8 cellular contexts compared by ENCODE assay signal in the genomic region with DNA sequence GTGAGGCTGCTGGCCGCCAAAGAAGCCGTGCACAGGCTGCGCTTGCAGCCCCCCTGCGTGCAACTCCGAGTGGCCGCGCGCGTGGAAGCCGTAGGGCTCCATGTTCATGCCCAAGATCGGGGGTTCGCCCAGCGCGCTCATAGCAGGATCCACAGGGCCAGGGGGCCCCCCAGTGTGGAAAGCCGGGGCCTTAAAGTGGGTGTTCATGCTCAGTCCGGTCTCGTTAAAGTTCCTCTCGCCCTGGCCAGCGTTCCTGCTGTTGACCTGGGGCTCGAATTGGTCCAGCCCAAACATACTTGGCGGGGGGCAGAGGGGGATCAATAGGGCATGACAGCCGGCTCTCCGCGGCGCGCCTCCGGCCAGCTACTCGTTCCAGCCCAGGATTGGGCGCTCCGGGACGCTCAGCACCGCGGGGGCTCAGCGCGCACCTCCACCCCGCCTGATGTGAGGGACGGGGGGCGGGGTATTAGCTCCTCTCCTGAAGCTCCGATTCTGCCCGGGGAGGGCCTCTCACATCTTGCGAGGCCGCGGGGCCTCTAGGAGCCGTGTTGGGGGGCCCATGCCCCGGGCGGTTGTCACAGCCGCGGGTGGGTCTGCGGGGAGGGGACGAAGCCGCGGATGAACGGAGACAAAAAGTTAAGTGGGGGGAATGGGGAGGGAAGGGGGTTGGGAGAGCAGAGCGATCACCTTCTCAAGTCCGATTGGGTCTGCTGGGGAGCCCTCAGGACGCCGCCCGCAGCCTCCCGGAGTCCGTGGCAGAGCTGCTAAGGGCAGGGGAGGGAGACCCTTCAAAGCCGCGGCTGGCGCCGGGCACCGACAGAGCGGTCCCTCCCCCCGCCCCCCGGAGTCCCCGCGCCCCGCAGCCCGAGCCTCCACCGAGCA. TPM values are rescaled to one million over a fixed set of nuclear protein-coding genes. Genes with fewer than 3 reads are reported as not detected.
DNase-seq lines count a peak whose midpoint lies in the region; ATAC-seq and TF ChIP-seq lines count a peak whose summit lies in the region.

No MANE protein-coding gene starts in this region.

- TF ChIP-seq CTCF in HFFc6 (IDR thresholded peaks at IDR 0.05) = no peak
- no peak for TF ChIP-seq CTCF in astrocyte of the cerebellum (IDR thresholded peaks at IDR 0.05; ENCODE audit: low read depth, low read length, missing control alignments)

- peaks cover 5% of the 10 kb centered on the region; the same call in 1 of the 2 replicates for H3K4me1 Mint-ChIP-seq in HFFc6 (ENCODE audit: low read depth)
- peaks cover 9 to 27% of the 10 kb centered on the region in 2 donors for H3K4me1 Mint-ChIP-seq in stimulated activated naive B cell treated with anti-CD40 and anti-IgM and Interleukin-4, amounts not matched to agents 10 μg/mL and 1 μg/mL and 100 μg/mL, for 72 hours

- no peaks in the 10 kb centered on the region for H3K36me3 Mint-ChIP-seq in HFFc6 (ENCODE audit: low read depth)
- peaks cover 0 to 3% of the 10 kb centered on the region in 2 donors for H3K36me3 Mint-ChIP-seq in stimulated activated naive B cell treated with anti-CD40 and anti-IgM and Interleukin-4, amounts not matched to agents 10 μg/mL and 1 μg/mL and 100 μg/mL, for 72 hours

- peak overlapping the region; percentile 76 for H3K4me3 ChIP-seq in astrocyte of the cerebellum (ENCODE audit: low read depth, low read length)
- H3K4me3 ChIP-seq in iPS-18c (ENCODE audit: insufficient read depth, low read depth, low read length) = peak overlapping the region; percentile 45

- H3K4me3 Mint-ChIP-seq in HFFc6 = peak overlapping the region; percentile 13; the same call in 1 of the 2 replicates
- peak overlapping the region; percentile 66 to 88 for H3K4me3 Mint-ChIP-seq in stimulated activated naive B cell treated with anti-CD40 and anti-IgM and Interleukin-4, amounts not matched to agents 10 μg/mL and 1 μg/mL and 100 μg/mL, for 72 hours

- no peaks in the 10 kb centered on the region for H3K9me3 ChIP-seq in iPS-18c (ENCODE audit: control insufficient read depth, insufficient read depth, low read length)

- DNase-seq in HFFc6 = no peak
- DNase-seq in astrocyte of the cerebellum (ENCODE audit: low read depth) = no peak
- no peak for DNase-seq in stimulated activated naive B cell treated with anti-CD40 and anti-IgM and Interleukin-4, amounts not matched to agents 10 μg/mL and 1 μg/mL and 100 μg/mL, for 72 hours
- no peak for DNase-seq in DMS153 treated with DMSO at 0.1 percent for 48 hours (lab: John Stamatoyannopoulos, UW; ENCODE audit: unreplicated experiment)
- no peak for DNase-seq in SW480 (ENCODE audit: low spot score)
- no peak for DNase-seq in ecto neural progenitor cell (ENCODE audit: low spot score)

- peaks cover 12% of the 10 kb centered on the region for H3K27me3 Mint-ChIP-seq in HFFc6 (ENCODE audit: insufficient read depth)
- H3K27me3 Mint-ChIP-seq in stimulated activated naive B cell treated with anti-CD40 and anti-IgM and Interleukin-4, amounts not matched to agents 10 μg/mL and 1 μg/mL and 100 μg/mL, for 72 hours = peaks cover 34 to 47% of the 10 kb centered on the region in 2 donors

- peak in 1 of 2 donors; percentile 3 for ATAC-seq in stimulated activated naive B cell treated with anti-CD40 and anti-IgM and Interleukin-4, amounts not matched to agents 10 μg/mL and 1 μg/mL and 100 μg/mL, for 72 hours (replicated peaks)
- no peak for ATAC-seq in HG02610 (IDR thresholded peaks at IDR 0.05; ENCODE audit: unreplicated experiment)

- in situ Hi-C loops in astrocyte of the cerebellum (cut with HindIII; ENCODE audit: low sequenced_read_pairs) = no loop called here

- no peaks in the 10 kb centered on the region for H3K9me3 Mint-ChIP-seq in HFFc6
- no peaks in the 10 kb centered on the region for H3K9me3 Mint-ChIP-seq in stimulated activated naive B cell treated with anti-CD40 and anti-IgM and Interleukin-4, amounts not matched to agents 10 μg/mL and 1 μg/mL and 100 μg/mL, for 72 hours

- H3K27ac Mint-ChIP-seq in HFFc6 = no peak overlapping the region
- H3K27ac Mint-ChIP-seq in stimulated activated naive B cell treated with anti-CD40 and anti-IgM and Interleukin-4, amounts not matched to agents 10 μg/mL and 1 μg/mL and 100 μg/mL, for 72 hours = no peak overlapping the region

RNA-seq across cellular contexts. Expression of gene MN1, which starts 1.1 kb away (rescaled TPM):
- total RNA-seq in HFFc6 (2021; fragmentation: NEBNext Ultra II Directional; extraction: Animal tissue kit (Norgen Biotek cat#: 25700)) = under 1 TPM; 0.09 to 0.14 (median 0.12) TPM
